ENCODE assay signal across 17 cellular contexts in genomic region chr7:139119486-139119849, GRCh38. TPM values are rescaled to one million over a fixed set of nuclear protein-coding genes. Genes with fewer than 3 reads are reported as not detected.
DNase-seq lines count a peak whose midpoint lies in the region; ATAC-seq, FAIRE-seq and TF ChIP-seq lines count a peak whose summit lies in the region.
"Had no signal": no experiment of that assay in that cellular context is flagged by ENCODE, and none has a peak within 500 bp of the region (broad histone marks: within the 10 kb centered on the region; RNA-seq: fewer than 3 reads in every experiment).

No MANE protein-coding gene starts in this region.

- no peaks in the 10 kb centered on the region for H3K27me3 ChIP-seq in H1 (replicated peaks in 1 of 4; ENCODE audit: control insufficient read depth in 3 of 4, extremely low read depth in 1 of 4, insufficient read depth in 3 of 4, low read length in 3 of 4)
- H3K27me3 ChIP-seq: right atrium auricular region, vagina had no signal

- no peak overlapping the region for H3K4ac ChIP-seq in H1 (replicated peaks; ENCODE audit: insufficient read length, low read depth, low read length)

- TF ChIP-seq RAD21 in H1 (IDR thresholded peaks at IDR 0.05 in 1 of 2, conservative IDR thresholded peaks at IDR 0.05 in 1 of 2; ENCODE audit: low read depth in 2 of 2, low read length in 2 of 2), result no peak

- H3K27ac Mint-ChIP-seq in natural killer cell, result peak overlapping the region; percentile 34 to 74
- no peak overlapping the region for H3K27ac Mint-ChIP-seq in natural killer cell treated with Interleukin-12 subunit alpha and Interleukin-12 subunit beta and Interleukin-15 and Interleukin-18, amount 100 ng/mL, for 72 hours

- TF ChIP-seq CTCF in natural killer cell (IDR thresholded peaks at IDR 0.05) (no peak), VCaP (conservative IDR thresholded peaks at IDR 0.05) (no peak), H1 (IDR thresholded peaks at IDR 0.05; ENCODE audit: control extremely low read depth in 1 of 3, insufficient read depth in 1 of 3, low read depth in 1 of 3, low read length in 3 of 3) (no peak)

- no peak overlapping the region for H3K4me2 ChIP-seq in H1 (ENCODE audit: insufficient read depth in 1 of 2, low read depth in 2 of 2, low read length in 2 of 2)

- DNase-seq in natural killer cell, result no peak
- DNase-seq in natural killer cell treated with Interleukin-12 subunit alpha and Interleukin-12 subunit beta and Interleukin-15 and Interleukin-18, amount 100 ng/mL, for 72 hours (ENCODE audit: low spot score), result no peak
- no peak for DNase-seq in H1 (ENCODE audit: low read depth in 1 of 2, low spot score in 2 of 2)
- no peak for DNase-seq in NCI-H345 treated with DMSO at 0.1 percent for 48 hours (lab: John Stamatoyannopoulos, UW; ENCODE audit: unreplicated experiment)
- DNase-seq in left ventricle myocardium superior, result no peak
- DNase-seq in DMS79 (lab: John Stamatoyannopoulos, UW), result no peak
- DNase-seq: Caco-2, hypothalamus, kidney glomerular epithelial cell, NCI-H1930, SHP77 treated with DMSO at 0.1 percent for 48 hours, T-helper 9 cell had no signal

- no peak overlapping the region for H3K56ac ChIP-seq in H1 (replicated peaks; ENCODE audit: insufficient read length, low read depth, low read length)

- POLR2A ChIA-PET in H1 (lab: Charles Lee; ENCODE audit: partially characterized antibody), result no interaction called here

- H4K20me1 ChIP-seq in H1 (replicated peaks in 1 of 2; ENCODE audit: control insufficient read depth in 1 of 2, insufficient read depth in 2 of 2, low read length in 2 of 2), result no peaks in the 10 kb centered on the region

- no peak for FAIRE-seq in H1 (lab: Jason Lieb, UNC)
- FAIRE-seq: astrocyte had no signal

- intact Hi-C loops in natural killer cell (cut with micrococcal nuclease), result no loop called here
- intact Hi-C loops in left ventricle myocardium superior (cut with micrococcal nuclease), result loop anchor here (10.0 kb wide), 1 partner anchor 115 kb away; the partner anchor contains the start of gene UBN2

- no peak overlapping the region for H3K23ac ChIP-seq in H1 (ENCODE audit: insufficient read length)

- no peak overlapping the region for H2AK5ac ChIP-seq in H1 (ENCODE audit: low read depth, low read length)

- H3K18ac ChIP-seq in H1 (ENCODE audit: extremely low read depth, low read length), result no peak overlapping the region

- no peaks in the 10 kb centered on the region for H3K36me3 Mint-ChIP-seq in natural killer cell
- no peaks in the 10 kb centered on the region for H3K36me3 Mint-ChIP-seq in natural killer cell treated with Interleukin-12 subunit alpha and Interleukin-12 subunit beta and Interleukin-15 and Interleukin-18, amount 100 ng/mL, for 72 hours

- WGBS in H1 (ENCODE audit: extremely low coverage in 1 of 2, insufficient coverage in 1 of 2, insufficient read length in 1 of 2, insufficient replicate concordance in 2 of 2, low coverage in 1 of 2, low lambda C conversion rate in 2 of 2, missing lambda C conversion rate in 1 of 2), 2 experiments, result 97% methylated on average over 4 of the region's 4 CpGs; no CpG with 5 or more reads in 1 of the 2 experiments

- H3K79me2 ChIP-seq in H1 (ENCODE audit: control insufficient read depth in 1 of 2, insufficient read depth in 2 of 2, low read length in 2 of 2), result no peaks in the 10 kb centered on the region

- H4K8ac ChIP-seq in H1 (ENCODE audit: extremely low read depth, insufficient read depth, low read length), result no peak overlapping the region

- no peaks in the 10 kb centered on the region for H3K79me1 ChIP-seq in H1 (ENCODE audit: low read depth, low read length)

- ATAC-seq in natural killer cell (no peak), GM21360 (IDR thresholded peaks at IDR 0.05; ENCODE audit: unreplicated experiment) (no peak), left ventricle myocardium superior (no peak)
- ATAC-seq in natural killer cell treated with Interleukin-12 subunit alpha and Interleukin-12 subunit beta and Interleukin-15 and Interleukin-18, amount 100 ng/mL, for 72 hours, result no peak

- CTCF ChIA-PET in H1 (lab: Charles Lee; ENCODE audit: partially characterized antibody), result no interaction called here

- H3K27me3 Mint-ChIP-seq in natural killer cell (ENCODE audit: low read depth in 2 of 2), result no peaks in the 10 kb centered on the region
- H3K27me3 Mint-ChIP-seq in natural killer cell treated with Interleukin-12 subunit alpha and Interleukin-12 subunit beta and Interleukin-15 and Interleukin-18, amount 100 ng/mL, for 72 hours, result peaks cover 0 to 4% of the 10 kb centered on the region in 2 donors

- no peaks in the 10 kb centered on the region for H3K36me3 ChIP-seq in H1 (ENCODE audit: control insufficient read depth in 2 of 4, insufficient read depth in 4 of 4, low read length in 3 of 4)
- H3K36me3 ChIP-seq: right atrium auricular region, vagina had no signal

- no peak overlapping the region for H3K4me3 Mint-ChIP-seq in natural killer cell
- H3K4me3 Mint-ChIP-seq in natural killer cell treated with Interleukin-12 subunit alpha and Interleukin-12 subunit beta and Interleukin-15 and Interleukin-18, amount 100 ng/mL, for 72 hours, result no peak overlapping the region

- H3K27ac ChIP-seq in VCaP (peak overlapping the region; percentile 72; the same call in 1 of the 2 replicates), H1 (ENCODE audit: low read depth, low read length) (no peak overlapping the region)
- H3K27ac ChIP-seq: right atrium auricular region, vagina had no signal

- H3K9ac ChIP-seq in H1 (replicated peaks in 1 of 4; ENCODE audit: extremely low read depth in 1 of 4, low read depth in 3 of 4, low read length in 3 of 4), result no peak overlapping the region

- H3K14ac ChIP-seq in H1 (ENCODE audit: insufficient read length), result no peak overlapping the region

- no peak overlapping the region for H2BK12ac ChIP-seq in H1 (ENCODE audit: low read depth, low read length)

- no peaks in the 10 kb centered on the region for H3K9me3 Mint-ChIP-seq in natural killer cell
- no peaks in the 10 kb centered on the region for H3K9me3 Mint-ChIP-seq in natural killer cell treated with Interleukin-12 subunit alpha and Interleukin-12 subunit beta and Interleukin-15 and Interleukin-18, amount 100 ng/mL, for 72 hours

- no peak overlapping the region for H4K5ac ChIP-seq in H1 (ENCODE audit: insufficient read length, low read depth, low read length)

- no peaks in the 10 kb centered on the region for H3K23me2 ChIP-seq in H1 (ENCODE audit: low read depth, low read length)

- no peak for TF ChIP-seq EP300 in H1 (IDR thresholded peaks at IDR 0.05; ENCODE audit: borderline replicate concordance in 1 of 2, low read depth in 2 of 2, low read length in 2 of 2)

- H3K4me1 Mint-ChIP-seq in natural killer cell, result peaks cover 6 to 14% of the 10 kb centered on the region in 2 donors
- H3K4me1 Mint-ChIP-seq in natural killer cell treated with Interleukin-12 subunit alpha and Interleukin-12 subunit beta and Interleukin-15 and Interleukin-18, amount 100 ng/mL, for 72 hours (ENCODE audit: low read depth in 2 of 2), result peaks cover 8 to 21% of the 10 kb centered on the region in 2 donors

- H3K4me1 ChIP-seq in H1 (replicated peaks in 1 of 4; ENCODE audit: control insufficient read depth in 3 of 4, insufficient read depth in 4 of 4, low read length in 3 of 4), result peaks cover 0 to 8% (median 2%) of the 10 kb centered on the region in 4 experiments; a peak in 2 of 7 replicates
- H3K4me1 ChIP-seq: right atrium auricular region had no signal

- H4K91ac ChIP-seq in H1 (replicated peaks; ENCODE audit: insufficient read length, low read length), result no peak overlapping the region

- H2BK120ac ChIP-seq in H1 (replicated peaks; ENCODE audit: low read depth, low read length), result no peak overlapping the region

- H2AFZ ChIP-seq in H1 (ENCODE audit: low read length), result 0 out of 2 replicates have a peak overlapping the region, but pooled peaks have one; percentile 54

- no peak overlapping the region for H2BK15ac ChIP-seq in H1 (ENCODE audit: low read length)

- TF ChIP-seq POLR2A in H1 (IDR thresholded peaks at IDR 0.05; ENCODE audit: control extremely low read depth in 1 of 2, low read depth in 2 of 2, low read length in 2 of 2), result no peak

- H3K4me3 ChIP-seq in H1 (ENCODE audit: extremely low read depth in 1 of 4, insufficient read depth in 2 of 4, low read depth in 3 of 4, low read length in 4 of 4), result no peak overlapping the region
- H3K4me3 ChIP-seq: right atrium auricular region, vagina had no signal

- no peak overlapping the region for H2BK5ac ChIP-seq in H1 (ENCODE audit: low read depth, low read length)

- H3K9me3 ChIP-seq in H1 (ENCODE audit: insufficient read depth in 2 of 2, low read depth in 1 of 2, low read length in 1 of 2), result no peaks in the 10 kb centered on the region
- H3K9me3 ChIP-seq: Caco-2, right atrium auricular region, vagina had no signal

- no peak overlapping the region for H2BK20ac ChIP-seq in H1 (ENCODE audit: low read length)

TF ChIP-seq in H1, 55 proteins besides CTCF, POLR2A, EP300 and RAD21 (continues in another document):
- TF ChIP-seq FOSL1 (IDR thresholded peaks at IDR 0.05; ENCODE audit: insufficient read depth, low read depth, low read length) (no peak), SIRT6 (IDR thresholded peaks at IDR 0.05; ENCODE audit: low read length) (no peak), KDM5A (IDR thresholded peaks at IDR 0.05; ENCODE audit: low read length) (no peak), SIX5 (IDR thresholded peaks at IDR 0.05; ENCODE audit: low read depth, low read length) (no peak), TCF12 (IDR thresholded peaks at IDR 0.05; ENCODE audit: low read depth, low read length) (no peak), CEBPB (IDR thresholded peaks at IDR 0.05; ENCODE audit: low read depth, low read length) (no peak)

RNA-seq across cellular contexts. Expression of gene ZC3HAV1, which starts 9.9 kb away (rescaled TPM):
- total RNA-seq in natural killer cell, result 100 to 1,000 TPM; 129 to 153 (median 137) TPM
- total RNA-seq in natural killer cell treated with Interleukin-12 subunit alpha and Interleukin-12 subunit beta and Interleukin-15 and Interleukin-18, amount 100 ng/mL, for 72 hours, result 100 to 1,000 TPM in 1 of 2 donors, 10 to 100 TPM in 1; 88.2 to 104 TPM
- total RNA-seq in H1 (2021; fragmentation: NEBNext Ultra II Directional; extraction: Animal tissue kit (Norgen Biotek cat#: 25700)), result 43.4 and 44.3 TPM in 2 replicates
- polyA plus RNA-seq in H1 (2011; rRNA removed), result 15.6 and 22.5 TPM in 2 replicates
- 15.0 TPM for polyA plus RNA-seq in H1 (2011; cell fraction: cytosol; rRNA removed)
- 29.6 TPM for polyA plus RNA-seq in H1 (2011; cell fraction: nucleus; rRNA removed)
- 16.6 to 21.1 TPM (median 18.3 TPM) in 4 replicates for polyA plus RNA-seq in H1 (2012, experiment 1 of 2)
- polyA plus RNA-seq in H1 (2012, experiment 2 of 2), result 1.9 TPM
- polyA plus RNA-seq in H1 (2013, experiment 1 of 2), result 34.4 TPM
- 29.4 TPM for polyA plus RNA-seq in H1 (2013, experiment 2 of 2)
- 37.0 and 42.9 TPM in 2 replicates for polyA minus RNA-seq in H1 (2011; rRNA and poly(A)+ RNA removed)
- 26.3 TPM for polyA minus RNA-seq in H1 (2011; cell fraction: cytosol; rRNA and poly(A)+ RNA removed)
- polyA minus RNA-seq in H1 (2011; cell fraction: nucleus; rRNA and poly(A)+ RNA removed), result 40.8 TPM
- total RNA-seq in left ventricle myocardium superior, result 7.1 TPM

Comparison
In these comparisons a context has a peak if more than half of its experiments do, and no peak if none do; other contexts are left out.
1. H3K27ac Mint-ChIP-seq: peak in natural killer cell (2 of 2); none in natural killer cell treated with Interleukin-12 subunit alpha and Interleukin-12 subunit beta and Interleukin-15 and Interleukin-18, amount 100 ng/mL, for 72 hours (0 of 2).